In genomic region chr12:105793421-105793820, GRCh38 we compare ENCODE assay signal across 27 cellular contexts.
"Had no signal": no experiment of that assay in that cellular context is flagged by ENCODE, and none has a peak within 500 bp of the region (broad histone marks: within the 10 kb centered on the region; RNA-seq: fewer than 3 reads in every experiment).

No MANE protein-coding gene starts in this region.

- H3K27me3 ChIP-seq: left lung, ovary, right atrium auricular region, right lobe of liver, tibial nerve, upper lobe of left lung, vagina had no signal

- ATAC-seq: left colon; left lung; naive thymus-derived CD4-positive, alpha-beta T cell; natural killer cell treated with Interleukin-12 subunit alpha and Interleukin-12 subunit beta and Interleukin-15 and Interleukin-18, amount 100 ng/mL, for 72 hours; right lobe of liver; stimulated activated memory B cell treated with anti-CD40 and anti-IgM and Interleukin-4, amounts not matched to agents 10 μg/mL and 1 μg/mL and 100 μg/mL, for 72 hours; stimulated activated naive CD8-positive, alpha-beta T cell treated with anti-CD3 and anti-CD28 coated beads, Interleukin-15, amount 100 ng/mL, for 72 hours had no signal

- DNase-seq: hypothalamus; kidney; left colon; left lung; mesendoderm; naive thymus-derived CD4-positive, alpha-beta T cell; ovary; right lobe of liver; stimulated activated CD4-positive, alpha-beta T cell treated with anti-CD3 and anti-CD28 coated beads, Interleukin-1b, Interleukin-23, amount 100 ng/mL, for 48 hours; stimulated activated CD4-positive, alpha-beta T cell treated with anti-CD3 and anti-CD28 coated beads, Interleukin-2, amount 100 ng/mL, for 48 hours; stimulated activated CD4-positive, alpha-beta T cell treated with anti-CD3 and anti-CD28 coated beads, Interleukin-4, amount 100 ng/mL, for 4 hours; stimulated activated CD8-positive, alpha-beta memory T cell treated with anti-CD3 and anti-CD28 coated beads, Interleukin-4, amount 100 ng/mL, for 48 hours; stimulated activated naive CD4-positive, alpha-beta T cell treated with Interleukin-2 at 50 U/mL for 16 hours; stimulated activated naive CD8-positive, alpha-beta T cell treated with anti-CD3 and anti-CD28 coated beads, Interleukin-15, amount 100 ng/mL, for 72 hours; substantia nigra; upper lobe of left lung had no signal

- H3K36me3 Mint-ChIP-seq: immature natural killer cell; natural killer cell treated with Interleukin-12 subunit alpha and Interleukin-12 subunit beta and Interleukin-15 and Interleukin-18, amount 100 ng/mL, for 72 hours; stimulated activated memory B cell treated with anti-CD40 and anti-IgM and Interleukin-4, amounts not matched to agents 10 μg/mL and 1 μg/mL and 100 μg/mL, for 72 hours had no signal

- H3K36me3 ChIP-seq: left lung, ovary, right atrium auricular region, right lobe of liver, tibial nerve, upper lobe of left lung, vagina had no signal

- H3K27ac ChIP-seq: left lung, ovary, right atrium auricular region, right lobe of liver, tibial nerve, upper lobe of left lung, vagina had no signal

- H3K27me3 Mint-ChIP-seq: progenitor cell of endocrine pancreas had no signal

- H3K4me3 Mint-ChIP-seq: immature natural killer cell; mesothelial cell of epicardium; naive thymus-derived CD4-positive, alpha-beta T cell; natural killer cell treated with Interleukin-12 subunit alpha and Interleukin-12 subunit beta and Interleukin-15 and Interleukin-18, amount 100 ng/mL, for 72 hours; stimulated activated memory B cell treated with anti-CD40 and anti-IgM and Interleukin-4, amounts not matched to agents 10 μg/mL and 1 μg/mL and 100 μg/mL, for 72 hours; stimulated activated naive CD8-positive, alpha-beta T cell treated with anti-CD3 and anti-CD28 coated beads, Interleukin-15, amount 100 ng/mL, for 72 hours had no signal

- H3K4me2 ChIP-seq: smooth muscle cell had no signal

- H3K4me1 ChIP-seq: left lung, right atrium auricular region, right lobe of liver, tibial nerve, upper lobe of left lung had no signal

- H3K4me3 ChIP-seq: left lung, lung, ovary, right atrium auricular region, right lobe of liver, smooth muscle cell, tibial nerve, upper lobe of left lung, vagina had no signal

- H3K9me3 ChIP-seq: ovary, right lobe of liver had no signal

- H3K4me1 Mint-ChIP-seq: immature natural killer cell; mesothelial cell of epicardium; naive thymus-derived CD4-positive, alpha-beta T cell; stimulated activated memory B cell treated with anti-CD40 and anti-IgM and Interleukin-4, amounts not matched to agents 10 μg/mL and 1 μg/mL and 100 μg/mL, for 72 hours; stimulated activated naive CD8-positive, alpha-beta T cell treated with anti-CD3 and anti-CD28 coated beads, Interleukin-15, amount 100 ng/mL, for 72 hours had no signal

- H3K27ac Mint-ChIP-seq: immature natural killer cell; mesothelial cell of epicardium; naive thymus-derived CD4-positive, alpha-beta T cell; natural killer cell treated with Interleukin-12 subunit alpha and Interleukin-12 subunit beta and Interleukin-15 and Interleukin-18, amount 100 ng/mL, for 72 hours; progenitor cell of endocrine pancreas; stimulated activated memory B cell treated with anti-CD40 and anti-IgM and Interleukin-4, amounts not matched to agents 10 μg/mL and 1 μg/mL and 100 μg/mL, for 72 hours; stimulated activated naive CD8-positive, alpha-beta T cell treated with anti-CD3 and anti-CD28 coated beads, Interleukin-15, amount 100 ng/mL, for 72 hours had no signal

- FAIRE-seq: islet of Langerhans, kidney had no signal
